In genomic region chr2:176089843-176090395, GRCh38 we compare ENCODE assay signal across 32 cellular contexts. TPM values are rescaled to one million over a fixed set of nuclear protein-coding genes. Genes with fewer than 3 reads are reported as not detected.
"Had no signal": no experiment of that assay in that cellular context is flagged by ENCODE, and none has a peak within 500 bp of the region (broad histone marks: within the 10 kb centered on the region; RNA-seq: fewer than 3 reads in every experiment).

No MANE protein-coding gene starts in this region.

- H3K27ac ChIP-seq: esophagus squamous epithelium, heart right ventricle, pancreas, suprapubic skin, transverse colon, upper lobe of right lung had no signal

- H3K36me3 ChIP-seq: esophagus squamous epithelium, heart right ventricle, pancreas, suprapubic skin, transverse colon, upper lobe of right lung had no signal

- H3K9me3 ChIP-seq: esophagus squamous epithelium, heart right ventricle, pancreas, suprapubic skin, transverse colon, upper lobe of right lung had no signal

- DNase-seq: cerebellar nuclear complex; cortex of kidney; effector memory CD8-positive, alpha-beta T cell; erythroblast; esophagus squamous epithelium; foreskin melanocyte; glutamatergic neuron; heart right ventricle; hypothalamus; immature natural killer cell; left ventricle myocardium superior; natural killer cell; occipital lobe; pancreas; retina; stimulated activated CD4-positive, alpha-beta T cell treated with anti-CD3 and anti-CD28 coated beads, Interleukin-4, amount 100 ng/mL, for 4 hours; stimulated activated naive B cell treated with anti-CD40 and anti-IgM and Interleukin-4, amounts not matched to agents 10 μg/mL and 1 μg/mL and 100 μg/mL, for 72 hours; stimulated activated naive CD8-positive, alpha-beta T cell treated with anti-CD3 and anti-CD28 coated beads, Interleukin-15, amount 100 ng/mL, for 72 hours; transverse colon; upper lobe of right lung had no signal

- ATAC-seq: effector memory CD8-positive, alpha-beta T cell; heart right ventricle; left ventricle myocardium superior; natural killer cell; pancreas; sciatic nerve; stimulated activated naive B cell treated with anti-CD40 and anti-IgM and Interleukin-4, amounts not matched to agents 10 μg/mL and 1 μg/mL and 100 μg/mL, for 72 hours; stimulated activated naive CD8-positive, alpha-beta T cell treated with anti-CD3 and anti-CD28 coated beads, Interleukin-15, amount 100 ng/mL, for 72 hours; upper lobe of right lung had no signal

- H3K27ac Mint-ChIP-seq: effector memory CD8-positive, alpha-beta T cell; immature natural killer cell; memory B cell; natural killer cell; stimulated activated naive B cell treated with anti-CD40 and anti-IgM and Interleukin-4, amounts not matched to agents 10 μg/mL and 1 μg/mL and 100 μg/mL, for 72 hours had no signal

- H3K9me3 Mint-ChIP-seq: effector memory CD8-positive, alpha-beta T cell had no signal

- H3K4me3 ChIP-seq: esophagus squamous epithelium, heart right ventricle, lung, pancreas, suprapubic skin, transverse colon, upper lobe of right lung had no signal

- H3K36me3 Mint-ChIP-seq: memory B cell had no signal

- H3K4me3 Mint-ChIP-seq: effector memory CD8-positive, alpha-beta T cell; memory B cell; natural killer cell; stimulated activated naive B cell treated with anti-CD40 and anti-IgM and Interleukin-4, amounts not matched to agents 10 μg/mL and 1 μg/mL and 100 μg/mL, for 72 hours; stimulated activated naive CD8-positive, alpha-beta T cell treated with anti-CD3 and anti-CD28 coated beads, Interleukin-15, amount 100 ng/mL, for 72 hours had no signal

RNA-seq across cellular contexts. Expression of gene HOXD13, which starts 2.6 kb away (rescaled TPM):
- total RNA-seq: dermis microvascular lymphatic vessel endothelial cell, esophagus squamous epithelium, heart right ventricle, left ventricle myocardium superior, lung, mononuclear cell, natural killer cell, occipital lobe, pancreas, posterior vena cava, pulmonary artery endothelial cell, sciatic nerve, upper lobe of right lung had no signal
- polyA plus RNA-seq: heart right ventricle, immature natural killer cell, keratinocyte, lung, neural cell, pancreas had no signal

RNA-seq across cellular contexts. Expression of gene EVX2, which starts 6.2 kb away (rescaled TPM):
- total RNA-seq: dermis microvascular lymphatic vessel endothelial cell, esophagus squamous epithelium, heart right ventricle, left ventricle myocardium superior, lung, mononuclear cell, natural killer cell, occipital lobe, pancreas, posterior vena cava, pulmonary artery endothelial cell, sciatic nerve, suprapubic skin, transverse colon, upper lobe of right lung had no signal
- polyA plus RNA-seq: heart right ventricle, immature natural killer cell, keratinocyte, lung, neural cell, thymus had no signal

RNA-seq across cellular contexts. Expression of gene HOXD12, which starts 9.7 kb away (rescaled TPM):
- total RNA-seq: dermis microvascular lymphatic vessel endothelial cell, esophagus squamous epithelium, heart right ventricle, left ventricle myocardium superior, lung, mononuclear cell, natural killer cell, occipital lobe, pancreas, posterior vena cava, pulmonary artery endothelial cell, sciatic nerve, skeletal muscle tissue, suprapubic skin, transverse colon, upper lobe of right lung had no signal
- polyA plus RNA-seq: heart right ventricle, immature natural killer cell, keratinocyte, lung, neural cell, pancreas, thymus had no signal

RNA-seq across cellular contexts. Expression of gene HOXD11, which starts 17.2 kb away (rescaled TPM):
- total RNA-seq: dermis microvascular lymphatic vessel endothelial cell, esophagus squamous epithelium, heart right ventricle, left ventricle myocardium superior, lung, mononuclear cell, natural killer cell, occipital lobe, pancreas, pulmonary artery endothelial cell, skeletal muscle tissue, suprapubic skin, upper lobe of right lung had no signal
- polyA plus RNA-seq: heart right ventricle, immature natural killer cell, keratinocyte, lung, neural cell, pancreas had no signal

RNA-seq across cellular contexts. Expression of gene HOXD10, which starts 26.7 kb away (rescaled TPM):
- total RNA-seq: heart right ventricle, left ventricle myocardium superior, mononuclear cell, natural killer cell, occipital lobe, pancreas, pulmonary artery endothelial cell had no signal
- polyA plus RNA-seq: heart right ventricle, immature natural killer cell, keratinocyte, neural cell, pancreas had no signal
